Comparison of ENCODE assay signal across 24 cellular contexts in the genomic region with DNA sequence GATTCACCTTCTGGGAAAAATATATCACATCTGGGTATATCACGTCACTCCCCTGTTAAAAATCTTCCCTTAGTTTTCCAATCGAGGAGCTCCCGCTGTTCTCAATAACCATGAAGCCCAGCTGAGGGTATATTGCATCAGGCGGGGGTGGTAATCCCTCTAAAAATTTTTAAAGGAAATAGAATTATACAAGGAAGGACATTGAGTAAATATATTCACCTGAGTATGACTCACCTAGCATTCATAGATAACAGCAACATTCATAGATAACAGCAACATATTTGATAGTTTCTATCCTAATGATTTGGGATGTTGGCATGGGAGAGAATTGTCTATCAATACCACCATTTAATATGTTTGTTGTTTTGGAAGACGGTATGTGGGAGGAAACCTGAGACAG.
"Had no signal": no experiment of that assay in that cellular context is flagged by ENCODE, and none has a peak within 500 bp of the region (broad histone marks: within the 10 kb centered on the region; RNA-seq: fewer than 3 reads in every experiment).

No MANE protein-coding gene starts in this region.

- H3K4me3 ChIP-seq: K562 had no signal

- ATAC-seq: K562 had no signal

- H3K4me2 ChIP-seq: KMS-11, SK-N-SH had no signal

- H3K9ac ChIP-seq: KMS-11, SK-N-SH had no signal

- FAIRE-seq: HTR-8/SVneo, K562, RCC 7860 had no signal

- DNase-seq: Kasumi-1, MM.1S, NCI-H1092 treated with DMSO at 0.1 percent for 48 hours, NCI-H1436, NCI-H1694 treated with DMSO at 0.1 percent for 48 hours, NCI-H1930, NCI-H2081, NCI-H2107, NCI-H226, NCI-H446, NCI-H510A, NCI-H524 treated with DMSO at 0.1 percent for 48 hours, NCI-H69, NCI-H774, Right ventricle myocardium superior, RPMI8226, SK-N-SH, SW 1271, T-cell had no signal

- H3K27ac ChIP-seq: HL-60, KMS-11 had no signal
